Comparison of ENCODE assay signal across 30 cellular contexts in the genomic region with DNA sequence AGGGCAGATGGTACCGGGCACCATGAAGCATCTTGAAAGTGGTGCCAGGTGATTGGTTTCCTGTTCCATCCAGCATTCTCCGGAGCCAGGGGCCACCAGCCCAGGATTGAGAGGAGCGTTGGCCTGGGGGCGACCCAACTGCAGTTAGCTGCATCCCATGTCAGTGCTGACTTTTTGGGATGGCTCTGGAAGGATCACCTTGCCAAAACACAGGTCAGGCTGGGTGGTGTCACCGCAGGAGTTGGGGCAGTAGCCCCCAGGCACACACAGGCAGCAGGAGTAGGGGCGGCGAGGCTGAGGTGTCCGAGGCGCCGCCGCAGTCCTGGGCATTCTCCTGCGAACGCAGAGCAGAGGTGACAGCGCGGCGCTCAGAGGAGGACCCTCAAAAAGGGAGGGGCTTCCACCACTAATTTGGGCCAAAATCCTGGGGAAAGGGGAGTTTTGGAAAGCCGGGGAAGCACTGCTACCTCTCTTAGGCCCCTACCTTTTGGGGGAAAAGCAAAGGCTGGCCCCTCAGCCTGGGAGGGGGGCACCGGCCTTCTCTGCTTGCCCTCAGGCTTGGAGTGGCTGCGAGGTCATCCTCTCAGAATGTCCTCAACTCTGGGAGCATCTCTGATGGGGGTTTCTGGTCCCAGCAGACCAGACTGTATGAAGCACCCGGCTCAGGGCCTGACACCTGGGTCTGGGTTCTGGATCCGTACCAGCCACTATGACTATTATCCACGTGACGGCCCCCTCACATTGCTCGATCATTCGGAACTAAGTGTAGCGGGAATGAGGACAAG. TPM values are rescaled to one million over a fixed set of nuclear protein-coding genes. Genes with fewer than 3 reads are reported as not detected.
DNase-seq lines count a peak whose midpoint lies in the region; ATAC-seq and TF ChIP-seq lines count a peak whose summit lies in the region.
"Had no signal": no experiment of that assay in that cellular context is flagged by ENCODE, and none has a peak within 500 bp of the region (broad histone marks: within the 10 kb centered on the region; RNA-seq: fewer than 3 reads in every experiment).

No MANE protein-coding gene starts in this region.

- H3K9ac ChIP-seq in BLaER1 treated with 17β-estradiol and CSF1 and Interleukin-3, amounts not matched to agents 10 nM and 100 nM: peak overlapping the region in 8 of 11 experiments; percentile 2 to 42 (median 21); a peak in 8 of 22 replicates
- no peak overlapping the region for H3K9ac ChIP-seq in colonic mucosa (ENCODE audit: low read depth in 2 of 2, low read length in 2 of 2)

- peaks cover 50 to 91% (median 87%) of the 10 kb centered on the region in 10 experiments for H3K4me1 ChIP-seq in BLaER1 treated with 17β-estradiol and CSF1 and Interleukin-3, amounts not matched to agents 10 nM and 100 nM
- peaks cover 37 to 57% (median 47%) of the 10 kb centered on the region in 4 donors for H3K4me1 ChIP-seq in esophagus muscularis mucosa
- peaks cover 10 to 57% (median 29%) of the 10 kb centered on the region in 6 donors for H3K4me1 ChIP-seq in spleen
- H3K4me1 ChIP-seq in colonic mucosa: peaks cover 4% of the 10 kb centered on the region
- H3K4me1 ChIP-seq: foreskin keratinocyte had no signal

- no peak for ATAC-seq in activated CD8-positive, alpha-beta memory T cell treated with anti-CD3 and anti-CD28 coated beads, Interleukin-2, amount 10 ng/mL, durations not matched to agents 7 days and 5 days
- ATAC-seq in GM19035 (IDR thresholded peaks at IDR 0.05; ENCODE audit: unreplicated experiment): no peak
- ATAC-seq: activated CD4-positive, alpha-beta T cell treated with anti-CD3 and anti-CD28 coated beads for 36 hours; esophagus mucosa; foreskin keratinocyte; left lung; naive thymus-derived CD4-positive, alpha-beta T cell had no signal

- CTCF ChIA-PET in activated CD8-positive, alpha-beta memory T cell treated with anti-CD3 and anti-CD28 coated beads, Interleukin-2, amount 10 ng/mL, durations not matched to agents 7 days and 5 days (lab: Charles Lee): interaction anchor here (0.7 to 8.2 kb wide), 5 partner anchors 97 to 243 kb away, joined by 3 to 304 read pairs (median 8); no protein-coding TSS in a partner anchor

- no peaks in the 10 kb centered on the region for H3K36me3 Mint-ChIP-seq in activated CD8-positive, alpha-beta memory T cell treated with anti-CD3 and anti-CD28 coated beads, Interleukin-2, amount 10 ng/mL, durations not matched to agents 7 days and 5 days
- H3K36me3 Mint-ChIP-seq: immature natural killer cell; naive thymus-derived CD4-positive, alpha-beta T cell had no signal

- peaks cover 27% of the 10 kb centered on the region for H3K4me1 Mint-ChIP-seq in activated CD8-positive, alpha-beta memory T cell treated with anti-CD3 and anti-CD28 coated beads, Interleukin-2, amount 10 ng/mL, durations not matched to agents 7 days and 5 days

- peaks cover 0 to 53% (median 26%) of the 10 kb centered on the region in 11 experiments; a peak in 14 of 22 replicates for H4K20me1 ChIP-seq in BLaER1 treated with 17β-estradiol and CSF1 and Interleukin-3, amounts not matched to agents 10 nM and 100 nM

- peak overlapping the region in 8 of 11 experiments; percentile 17 to 62 (median 48); a peak in 11 of 22 replicates for H3K4me2 ChIP-seq in BLaER1 treated with 17β-estradiol and CSF1 and Interleukin-3, amounts not matched to agents 10 nM and 100 nM
- H3K4me2 ChIP-seq: hepatocyte, smooth muscle cell had no signal

- H3K36me3 ChIP-seq in BLaER1 treated with 17β-estradiol and CSF1 and Interleukin-3, amounts not matched to agents 10 nM and 100 nM: peaks cover 0 to 41% (median 23%) of the 10 kb centered on the region in 11 experiments; a peak in 17 of 22 replicates
- H3K36me3 ChIP-seq in H7 (replicated peaks; ENCODE audit: control insufficient read depth, insufficient read depth, low read length): no peaks in the 10 kb centered on the region
- no peaks in the 10 kb centered on the region for H3K36me3 ChIP-seq in esophagus muscularis mucosa
- H3K36me3 ChIP-seq in spleen: no peaks in the 10 kb centered on the region
- H3K36me3 ChIP-seq in colonic mucosa: no peaks in the 10 kb centered on the region
- H3K36me3 ChIP-seq: left lung had no signal

- TF ChIP-seq CTCF in esophagus muscularis mucosa (IDR thresholded peaks at IDR 0.05): no peak
- TF ChIP-seq CTCF in spleen (IDR thresholded peaks at IDR 0.05 in 8 of 11, conservative IDR thresholded peaks at IDR 0.05 in 3 of 11): no peak
- TF ChIP-seq CTCF in colonic mucosa (IDR thresholded peaks at IDR 0.05): no peak

- TF ChIP-seq EP300 in esophagus muscularis mucosa (IDR thresholded peaks at IDR 0.05): no peak

- no peak overlapping the region for H3K4me3 Mint-ChIP-seq in activated CD8-positive, alpha-beta memory T cell treated with anti-CD3 and anti-CD28 coated beads, Interleukin-2, amount 10 ng/mL, durations not matched to agents 7 days and 5 days
- H3K4me3 Mint-ChIP-seq: activated CD4-positive, alpha-beta T cell treated with anti-CD3 and anti-CD28 coated beads for 36 hours; activated T-cell treated with anti-CD3 and anti-CD28 coated beads, Interleukin-2, amount 50 U/mL, for 24 hours; CD4-positive, alpha-beta T cell; immature natural killer cell; naive thymus-derived CD4-positive, alpha-beta T cell; T-helper 2 cell treated with Interferon-gamma antibody and Interleukin-4, amounts not matched to agents 5 μg/mL and 100 μg/mL, for 36 hours had no signal

- H3K4me3 ChIP-seq in BLaER1 treated with 17β-estradiol and CSF1 and Interleukin-3, amounts not matched to agents 10 nM and 100 nM: no peak overlapping the region
- H3K4me3 ChIP-seq in H7 (ENCODE audit: insufficient read depth, low read depth, low read length) (no peak overlapping the region), esophagus muscularis mucosa (no peak overlapping the region), spleen (no peak overlapping the region), colonic mucosa (no peak overlapping the region)
- H3K4me3 ChIP-seq: hepatocyte, left lung, smooth muscle cell had no signal

- no peak overlapping the region for H3K27ac Mint-ChIP-seq in activated CD8-positive, alpha-beta memory T cell treated with anti-CD3 and anti-CD28 coated beads, Interleukin-2, amount 10 ng/mL, durations not matched to agents 7 days and 5 days
- H3K27ac Mint-ChIP-seq: activated CD4-positive, alpha-beta T cell treated with anti-CD3 and anti-CD28 coated beads for 36 hours; activated T-cell treated with anti-CD3 and anti-CD28 coated beads, Interleukin-2, amount 50 U/mL, for 24 hours; CD4-positive, alpha-beta T cell; immature natural killer cell; T-helper 2 cell treated with Interferon-gamma antibody and Interleukin-4, amounts not matched to agents 5 μg/mL and 100 μg/mL, for 36 hours had no signal

- DNase-seq in H7 (peak; percentile 22), esophagus muscularis mucosa (ENCODE audit: extremely low spot score) (peak; percentile 77), spleen (peak; percentile 75), colonic mucosa (no peak)
- no peak for DNase-seq in activated CD8-positive, alpha-beta memory T cell treated with anti-CD3 and anti-CD28 coated beads, Interleukin-2, amount 10 ng/mL, durations not matched to agents 7 days and 5 days
- DNase-seq: activated CD4-positive, alpha-beta T cell treated with anti-CD3 and anti-CD28 coated beads for 36 hours; activated CD8-positive, alpha-beta memory T cell treated with anti-CD3 and anti-CD28 coated beads for 24 hours; activated naive CD4-positive, alpha-beta T cell; activated T-cell treated with anti-CD3 and anti-CD28 coated beads, Interleukin-2, amount 50 U/mL, for 24 hours; amygdala; CD4-positive, alpha-beta T cell; foreskin keratinocyte; immature natural killer cell; Kasumi-1; midbrain; naive thymus-derived CD4-positive, alpha-beta T cell; NCI-H146; NCI-H446 treated with DMSO at 0.1 percent for 48 hours; OCI-M1; stimulated activated CD4-positive, alpha-beta T cell treated with anti-CD3 and anti-CD28 coated beads, Interleukin-2, amount 100 ng/mL, for 24 hours had no signal

- no peak for TF ChIP-seq POLR2A in esophagus muscularis mucosa (IDR thresholded peaks at IDR 0.05; ENCODE audit: low read depth)
- no peak for TF ChIP-seq POLR2A in spleen (IDR thresholded peaks at IDR 0.05)

- H3K27me3 ChIP-seq in BLaER1 treated with 17β-estradiol and CSF1 and Interleukin-3, amounts not matched to agents 10 nM and 100 nM: no peaks in the 10 kb centered on the region
- H3K27me3 ChIP-seq in H7 (ENCODE audit: control insufficient read depth, insufficient read depth, low read length): peaks cover 4% of the 10 kb centered on the region
- no peaks in the 10 kb centered on the region for H3K27me3 ChIP-seq in esophagus muscularis mucosa
- H3K27me3 ChIP-seq in spleen (replicated peaks in 1 of 7): no peaks in the 10 kb centered on the region
- H3K27me3 ChIP-seq in colonic mucosa: no peaks in the 10 kb centered on the region
- H3K27me3 ChIP-seq: foreskin keratinocyte, hepatocyte, left lung had no signal

- no peaks in the 10 kb centered on the region for H3K9me3 Mint-ChIP-seq in activated CD8-positive, alpha-beta memory T cell treated with anti-CD3 and anti-CD28 coated beads, Interleukin-2, amount 10 ng/mL, durations not matched to agents 7 days and 5 days (ENCODE audit: low read depth)
- H3K9me3 Mint-ChIP-seq: activated T-cell treated with anti-CD3 and anti-CD28 coated beads, Interleukin-2, amount 50 U/mL, for 24 hours; CD4-positive, alpha-beta T cell; immature natural killer cell; naive thymus-derived CD4-positive, alpha-beta T cell; T-helper 2 cell treated with Interferon-gamma antibody and Interleukin-4, amounts not matched to agents 5 μg/mL and 100 μg/mL, for 36 hours had no signal

- peak overlapping the region in 4 of 11 experiments; percentile 8 to 31 (median 24); a peak in 4 of 22 replicates for H3K27ac ChIP-seq in BLaER1 treated with 17β-estradiol and CSF1 and Interleukin-3, amounts not matched to agents 10 nM and 100 nM
- H3K27ac ChIP-seq in esophagus muscularis mucosa (replicated peaks in 1 of 4): peak overlapping the region in 2 of 4 donors; percentile 9 to 14
- H3K27ac ChIP-seq in spleen: no peak overlapping the region
- no peak overlapping the region for H3K27ac ChIP-seq in colonic mucosa
- H3K27ac ChIP-seq: foreskin keratinocyte, hepatocyte, HL-60 had no signal

- H3K9me3 ChIP-seq in BLaER1 treated with 17β-estradiol and CSF1 and Interleukin-3, amounts not matched to agents 10 nM and 100 nM (replicated peaks in 1 of 11): no peaks in the 10 kb centered on the region
- H3K9me3 ChIP-seq in esophagus muscularis mucosa (no peaks in the 10 kb centered on the region), spleen (no peaks in the 10 kb centered on the region), colonic mucosa (no peaks in the 10 kb centered on the region)
- H3K9me3 ChIP-seq: left lung had no signal

- 94% methylated on average over 23 of the region's 26 CpGs for WGBS in esophagus muscularis mucosa
- WGBS in spleen, 5 donors: 92 to 94% (median 93%) methylated on average over 24 to 26 of the region's 26 CpGs

- no peaks in the 10 kb centered on the region for H3K27me3 Mint-ChIP-seq in activated CD8-positive, alpha-beta memory T cell treated with anti-CD3 and anti-CD28 coated beads, Interleukin-2, amount 10 ng/mL, durations not matched to agents 7 days and 5 days
- H3K27me3 Mint-ChIP-seq: activated CD4-positive, alpha-beta T cell treated with anti-CD3 and anti-CD28 coated beads for 36 hours; activated T-cell treated with anti-CD3 and anti-CD28 coated beads, Interleukin-2, amount 50 U/mL, for 24 hours; CD4-positive, alpha-beta T cell; naive thymus-derived CD4-positive, alpha-beta T cell had no signal

- intact Hi-C loops in esophagus muscularis mucosa (cut with DNase I): no loop called here
- intact Hi-C loops in spleen (cut with DNase I; ENCODE audit: low total_unique reads): loop anchor here (10.0 kb wide), 1 partner anchor 241 kb away; no protein-coding TSS in a partner anchor
- intact Hi-C loops in colonic mucosa (cut with DNase I): loop anchor here (2.0 to 5.0 kb wide), 2 partner anchors 141 to 161 kb away; no protein-coding TSS in a partner anchor

RNA-seq across cellular contexts. Expression of a gene that starts 26.7 kb away (rescaled TPM):
- total RNA-seq in H7 (2014; rRNA removed; shearing (Covaris generic)): 0.42 TPM in 1 of 2 replicates, not detected in the other
- total RNA-seq in esophagus muscularis mucosa (under 1 TPM in 1 of 4 donors, not detected in 3; 0.17 TPM), spleen (under 1 TPM in 1 of 7 donors, not detected in 6; 0.12 TPM), colonic mucosa (not detected)
- polyA plus RNA-seq in spleen: not detected
- total RNA-seq in activated CD8-positive, alpha-beta memory T cell treated with anti-CD3 and anti-CD28 coated beads, Interleukin-2, amount 10 ng/mL, durations not matched to agents 7 days and 5 days: not detected
- total RNA-seq: activated CD4-positive, alpha-beta T cell treated with anti-CD3 and anti-CD28 coated beads for 36 hours; esophagus mucosa; foreskin keratinocyte; hepatocyte; left lung; osteoblast; smooth muscle cell; ureter had no signal
- polyA plus RNA-seq: foreskin keratinocyte; hepatocyte; immature natural killer cell; naive thymus-derived CD4-positive, alpha-beta T cell; smooth muscle cell had no signal

Comparison
In these comparisons a context has a peak if more than half of its experiments do, and no peak if none do; other contexts are left out.
1. H3K9ac ChIP-seq: peak in BLaER1 treated with 17β-estradiol and CSF1 and Interleukin-3, amounts not matched to agents 10 nM and 100 nM (8 of 11); none in colonic mucosa (0 of 2).
2. DNase-seq: peak in H7 (single experiment), esophagus muscularis mucosa (single experiment) and spleen (single experiment); none in colonic mucosa (single experiment) and activated CD8-positive, alpha-beta memory T cell treated with anti-CD3 and anti-CD28 coated beads, Interleukin-2, amount 10 ng/mL, durations not matched to agents 7 days and 5 days (single experiment).